Comparison of ENCODE assay signal across 16 cellular contexts in genomic region chr17:8664426-8665105, GRCh38. TPM values are rescaled to one million over a fixed set of nuclear protein-coding genes. Genes with fewer than 3 reads are reported as not detected.
DNase-seq lines count a peak whose midpoint lies in the region; ATAC-seq and TF ChIP-seq lines count a peak whose summit lies in the region.
"Had no signal": no experiment of that assay in that cellular context is flagged by ENCODE, and none has a peak within 500 bp of the region (broad histone marks: within the 10 kb centered on the region; RNA-seq: fewer than 3 reads in every experiment).

No MANE protein-coding gene starts in this region.

- H2AFZ ChIP-seq in trophoblast cell (ENCODE audit: insufficient read depth, low read length, poor library complexity) = no peak overlapping the region

- H3K4ac ChIP-seq in trophoblast cell (ENCODE audit: low read depth, low read length) = no peak overlapping the region

- H3K27ac ChIP-seq in trophoblast cell (ENCODE audit: low read depth, low read length) = no peak overlapping the region
- H3K27ac ChIP-seq in thoracic aorta = peak overlapping the region; percentile 77 to 88
- H3K27ac ChIP-seq: 22Rv1, A549, BLaER1 had no signal

- no peak overlapping the region for H3K14ac ChIP-seq in trophoblast cell (ENCODE audit: low read length)

- H4K12ac ChIP-seq in trophoblast cell (ENCODE audit: low read depth, low read length) = no peak overlapping the region

- H3K4me2 ChIP-seq in trophoblast cell (ENCODE audit: low read length) = no peak overlapping the region
- H3K4me2 ChIP-seq: A549, BLaER1 had no signal

- no peak overlapping the region for H2BK12ac ChIP-seq in trophoblast cell (ENCODE audit: low read length)

- no peak overlapping the region for H2AK5ac ChIP-seq in trophoblast cell (ENCODE audit: low read length)

- ATAC-seq in thoracic aorta (ENCODE audit: insufficient number of reproducible peaks, low FRiP score, low read depth) (no peak), GM19035 (IDR thresholded peaks at IDR 0.05; ENCODE audit: unreplicated experiment) (no peak)

- no peak overlapping the region for H3K23ac ChIP-seq in trophoblast cell (ENCODE audit: low read length)

- H3K27me3 ChIP-seq in trophoblast cell (ENCODE audit: insufficient read depth, low read length) = no peaks in the 10 kb centered on the region
- no peaks in the 10 kb centered on the region for H3K27me3 ChIP-seq in thoracic aorta (replicated peaks; ENCODE audit: insufficient read depth)
- H3K27me3 ChIP-seq: BLaER1 had no signal

- H2BK120ac ChIP-seq in trophoblast cell (ENCODE audit: insufficient read depth, low read length, poor library complexity) = no peak overlapping the region

- TF ChIP-seq CTCF in thoracic aorta (IDR thresholded peaks at IDR 0.05) = no peak

- DNase-seq in amniotic epithelial cell (ENCODE audit: low read depth) = peak; percentile 26
- peak; percentile 49 for DNase-seq in kidney glomerular epithelial cell (lab: John Stamatoyannopoulos, UW)
- DNase-seq in trophoblast cell = peak; percentile 55 to 69
- no peak for DNase-seq in thoracic aorta (ENCODE audit: low spot score)
- DNase-seq in HK-2 (ENCODE audit: unreplicated experiment) = no peak
- no peak for DNase-seq in activated T-cell treated with anti-CD3 and anti-CD28 coated beads, Interleukin-2, amount 50 U/mL, for 48 hours
- no peak for DNase-seq in stimulated activated CD4-positive, alpha-beta T cell treated with anti-CD3 and anti-CD28 coated beads, Interleukin-12 subunit alpha, Interleukin-12 subunit beta, amount 100 ng/mL, for 4 hours
- DNase-seq: CD4-positive, alpha-beta memory T cell; DMS153; DMS79; GDM1; H9 had no signal

- H3K9ac ChIP-seq in trophoblast cell (ENCODE audit: low read length) = no peak overlapping the region
- H3K9ac ChIP-seq: BLaER1 had no signal

- H2BK5ac ChIP-seq in trophoblast cell (ENCODE audit: low read depth, low read length, poor library complexity) = no peak overlapping the region

- peaks cover 4% of the 10 kb centered on the region for H3K79me1 ChIP-seq in trophoblast cell (ENCODE audit: low read length)

- H3K9me3 ChIP-seq in trophoblast cell (ENCODE audit: insufficient read depth, low read depth, low read length) (no peaks in the 10 kb centered on the region), thoracic aorta (no peaks in the 10 kb centered on the region)
- H3K9me3 ChIP-seq: A549 had no signal

- peaks cover 4 to 7% of the 10 kb centered on the region in 2 experiments for H3K4me1 ChIP-seq in trophoblast cell (ENCODE audit: control insufficient read depth in 1 of 2, insufficient read depth in 2 of 2, low read length in 2 of 2)
- peaks cover 3 to 56% of the 10 kb centered on the region in 2 donors for H3K4me1 ChIP-seq in thoracic aorta (ENCODE audit: control insufficient read depth in 1 of 2, low read depth in 2 of 2)
- H3K4me1 ChIP-seq: A549, BLaER1 had no signal

- H3K79me2 ChIP-seq in trophoblast cell (ENCODE audit: control insufficient read depth, insufficient read depth, low read length, poor library complexity) = no peaks in the 10 kb centered on the region

- no peak overlapping the region for H4K91ac ChIP-seq in trophoblast cell (ENCODE audit: low read depth, low read length)

- H3K36me3 ChIP-seq in trophoblast cell (ENCODE audit: control insufficient read depth in 1 of 2, insufficient read depth in 2 of 2, low read length in 2 of 2) (no peaks in the 10 kb centered on the region), thoracic aorta (no peaks in the 10 kb centered on the region)
- H3K36me3 ChIP-seq: BLaER1 had no signal

- no peak overlapping the region for H3K18ac ChIP-seq in trophoblast cell (ENCODE audit: low read length)

- no CpG with 5 or more reads among the region's 11 CpGs for WGBS in trophoblast cell (ENCODE audit: extremely low coverage, insufficient coverage, insufficient read length)

- no peak overlapping the region for H3K4me3 ChIP-seq in trophoblast cell (ENCODE audit: low read depth, low read length)
- no peak overlapping the region for H3K4me3 ChIP-seq in thoracic aorta
- H3K4me3 ChIP-seq: A549, BLaER1 had no signal

- no peak overlapping the region for H4K8ac ChIP-seq in trophoblast cell (ENCODE audit: low read depth, low read length)

RNA-seq across cellular contexts. Expression of gene MYH10, which starts 34.0 kb away (rescaled TPM):
- polyA plus RNA-seq in trophoblast cell (2013) = 132 and 148 TPM in 2 replicates
- total RNA-seq in thoracic aorta = 1,000 to 10,000 TPM; 1,436 to 1,719 TPM

Comparison
In these comparisons a context has a peak if more than half of its experiments do, and no peak if none do; other contexts are left out.
1. DNase-seq: peak in amniotic epithelial cell (single experiment), kidney glomerular epithelial cell (single experiment) and trophoblast cell (2 of 2); none in thoracic aorta (single experiment), HK-2 (single experiment), activated T-cell treated with anti-CD3 and anti-CD28 coated beads, Interleukin-2, amount 50 U/mL, for 48 hours (0 of 2) and stimulated activated CD4-positive, alpha-beta T cell treated with anti-CD3 and anti-CD28 coated beads, Interleukin-12 subunit alpha, Interleukin-12 subunit beta, amount 100 ng/mL, for 4 hours (single experiment).